In genomic region chr18:8142131-8142711, GRCh38 we compare ENCODE assay signal across 17 cellular contexts.
DNase-seq lines count a peak whose midpoint lies in the region; TF ChIP-seq lines count a peak whose summit lies in the region.
"Had no signal": no experiment of that assay in that cellular context is flagged by ENCODE, and none has a peak within 500 bp of the region (broad histone marks: within the 10 kb centered on the region; RNA-seq: fewer than 3 reads in every experiment).

No MANE protein-coding gene starts in this region.

- peak overlapping the region; percentile 86 for H3K9ac ChIP-seq in adipocyte (ENCODE audit: low read length)
- H3K9ac ChIP-seq in skeletal muscle satellite cell (ENCODE audit: low read depth, low read length), result peak overlapping the region; percentile 54
- H3K9ac ChIP-seq: BLaER1 had no signal

- H3K4me1 ChIP-seq in adipocyte (ENCODE audit: control insufficient read depth, insufficient read depth, low read length) (peaks cover 45% of the 10 kb centered on the region), skeletal muscle satellite cell (ENCODE audit: control insufficient read depth, insufficient read depth, low read length) (peaks cover 43% of the 10 kb centered on the region)
- H3K4me1 ChIP-seq: BLaER1 had no signal

- H3K36me3 ChIP-seq in adipocyte (ENCODE audit: control insufficient read depth, insufficient read depth, low read length, severe bottlenecking) (peaks cover 18% of the 10 kb centered on the region), skeletal muscle satellite cell (ENCODE audit: insufficient read depth, low read length) (no peaks in the 10 kb centered on the region)
- H3K36me3 ChIP-seq: BLaER1 had no signal

- in situ Hi-C loops in G401 (cut with HindIII; ENCODE audit: low sequenced_read_pairs), result no loop called here

- no peaks in the 10 kb centered on the region for H3K9me3 ChIP-seq in adipocyte (ENCODE audit: control insufficient read depth, low read length)
- no peaks in the 10 kb centered on the region for H3K9me3 ChIP-seq in skeletal muscle satellite cell (replicated peaks; ENCODE audit: low read length)
- H3K9me3 ChIP-seq: thyroid gland had no signal

- TF ChIP-seq CTCF in fibroblast of the aortic adventitia (IDR thresholded peaks at IDR 0.05; ENCODE audit: insufficient read depth, low read length), result no peak

- no peak overlapping the region for H3K4me3 ChIP-seq in adipocyte (ENCODE audit: low read length)
- H3K4me3 ChIP-seq in fibroblast of the aortic adventitia (ENCODE audit: low read depth, low read length), result no peak overlapping the region
- H3K4me3 ChIP-seq in skeletal muscle satellite cell (ENCODE audit: low read length), result no peak overlapping the region
- H3K4me3 ChIP-seq: BLaER1, thyroid gland had no signal

- DNase-seq in HCEC 1CT (peak; percentile 75), adipocyte (ENCODE audit: low read depth) (no peak), fibroblast of the aortic adventitia (ENCODE audit: low read depth) (peak; percentile 31), NCI-H1048 (lab: John Stamatoyannopoulos, UW) (no peak), G401 (ENCODE audit: low spot score) (no peak), HuH-7 (ENCODE audit: low spot score) (no peak)
- DNase-seq: activated CD4-positive, alpha-beta memory T cell treated with anti-CD3 and anti-CD28 coated beads for 36 hours; activated T-cell treated with anti-CD3 and anti-CD28 coated beads, Interleukin-2, amount 50 U/mL, for 4 hours; head of caudate nucleus; MM.1S; NCI-H2029 treated with DMSO at 0.1 percent for 48 hours; NCI-H524; small intestine; SW 1271; thyroid gland had no signal

- H3K27me3 ChIP-seq in adipocyte (replicated peaks; ENCODE audit: control insufficient read depth, insufficient read depth, low read length) (no peaks in the 10 kb centered on the region), skeletal muscle satellite cell (ENCODE audit: control insufficient read depth, insufficient read depth, low read length) (no peaks in the 10 kb centered on the region)
- H3K27me3 ChIP-seq: BLaER1, thyroid gland had no signal

- no peak overlapping the region for H3K4me2 ChIP-seq in skeletal muscle satellite cell (ENCODE audit: low read length)
- H3K4me2 ChIP-seq: BLaER1 had no signal

Comparison
In these comparisons a context has a peak if more than half of its experiments do, and no peak if none do; other contexts are left out.
1. DNase-seq: peak in HCEC 1CT (single experiment) and fibroblast of the aortic adventitia (single experiment); none in adipocyte (single experiment), NCI-H1048 (single experiment), G401 (single experiment) and HuH-7 (single experiment).